ENCODE assay signal across 7 cellular contexts in the genomic region with DNA sequence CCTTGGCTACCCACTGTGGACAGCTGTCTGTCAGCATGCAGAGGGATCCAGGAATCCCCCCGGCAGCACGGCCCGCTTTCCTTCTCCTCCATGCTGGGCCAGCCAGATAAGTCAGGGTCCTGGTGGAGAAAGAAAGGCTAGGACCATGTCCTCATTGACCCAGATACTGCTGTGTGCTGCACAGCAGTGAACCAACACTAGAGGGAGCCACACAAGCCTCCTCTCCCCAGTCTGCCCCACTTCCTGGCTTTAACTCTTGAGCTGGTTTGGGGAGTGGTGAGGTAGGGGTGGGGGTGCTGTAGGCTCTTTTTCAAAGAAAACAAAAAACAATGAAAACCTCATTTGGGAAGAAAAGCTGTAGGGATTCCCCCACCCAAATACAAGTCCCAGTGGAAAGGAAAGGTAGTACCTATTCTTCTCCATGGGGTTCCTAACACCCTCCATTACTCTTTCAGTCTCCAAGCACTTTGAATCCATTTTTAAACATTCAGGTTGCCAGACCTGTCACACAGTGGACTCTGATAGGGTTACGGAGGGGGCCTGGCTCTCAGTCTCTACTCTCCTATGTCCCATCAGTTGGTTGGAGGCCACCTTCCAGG.
DNase-seq lines count a peak whose midpoint lies in the region; ATAC-seq and TF ChIP-seq lines count a peak whose summit lies in the region.

No MANE protein-coding gene starts in this region.

- peaks cover 2% of the 10 kb centered on the region for H3K4me1 Mint-ChIP-seq in T-helper 17 cell

- ATAC-seq in HG02759 (IDR thresholded peaks at IDR 0.05; ENCODE audit: unreplicated experiment) (peak; percentile 54), T-helper 17 cell (peak; percentile 60), HG03280 (IDR thresholded peaks at IDR 0.05; ENCODE audit: unreplicated experiment) (no peak), GM19463 (IDR thresholded peaks at IDR 0.05; ENCODE audit: unreplicated experiment) (no peak)

- H3K9me3 ChIP-seq in T-helper 17 cell (ENCODE audit: control insufficient read depth, low read length, poor library complexity, severe bottlenecking), result no peaks in the 10 kb centered on the region

- H3K4me3 Mint-ChIP-seq in T-helper 17 cell, result no peak overlapping the region

- no peaks in the 10 kb centered on the region for H3K36me3 Mint-ChIP-seq in T-helper 17 cell (ENCODE audit: low read depth)

- TF ChIP-seq CTCF in foreskin fibroblast (IDR thresholded peaks at IDR 0.05; ENCODE audit: low read depth, low read length) (peak; percentile 89), retinal pigment epithelial cell (conservative IDR thresholded peaks at IDR 0.05; ENCODE audit: low read depth, low read length) (peak; percentile 93)

- H3K4me3 ChIP-seq in foreskin fibroblast (ENCODE audit: low read depth in 1 of 2, low read length in 2 of 2), result no peak overlapping the region
- H3K4me3 ChIP-seq in retinal pigment epithelial cell (ENCODE audit: low read length), result no peak overlapping the region

- H3K27me3 Mint-ChIP-seq in T-helper 17 cell, result peaks cover 26% of the 10 kb centered on the region

- DNase-seq in ELR (ENCODE audit: low read depth) (peak; percentile 59), T-helper 17 cell (no peak), foreskin fibroblast (peak in 1 of 2 donors; percentile 54), retinal pigment epithelial cell (ENCODE audit: low read depth) (no peak)

- no peak overlapping the region for H3K27ac Mint-ChIP-seq in T-helper 17 cell

Comparison
In these comparisons a context has a peak if more than half of its experiments do, and no peak if none do; other contexts are left out.
1. ATAC-seq: peak in HG02759 (single experiment) and T-helper 17 cell (single experiment); none in HG03280 (single experiment) and GM19463 (single experiment).